4 cellular contexts compared by ENCODE assay signal in the genomic region with DNA sequence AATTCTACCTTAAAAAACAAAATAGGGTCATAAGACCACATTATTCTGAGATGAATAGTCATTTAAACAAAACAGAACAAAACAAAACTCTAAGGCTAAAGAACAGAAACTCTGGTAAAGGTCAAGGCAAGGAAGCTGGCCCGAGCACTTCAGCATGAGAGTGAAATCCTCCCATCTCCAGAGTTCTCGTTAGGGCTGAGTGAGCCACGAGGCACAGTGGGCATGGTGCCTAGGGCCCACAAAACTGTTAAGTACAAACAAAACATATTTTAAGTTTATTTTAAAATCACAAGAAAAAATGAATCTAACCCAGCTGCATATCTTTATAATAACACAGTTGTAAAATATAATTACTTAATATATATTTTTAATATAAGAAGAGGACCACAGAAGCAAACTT.
"Had no signal": no experiment of that assay in that cellular context is flagged by ENCODE, and none has a peak within 500 bp of the region (broad histone marks: within the 10 kb centered on the region; RNA-seq: fewer than 3 reads in every experiment).

No MANE protein-coding gene starts in this region.

- H3K27ac ChIP-seq: HL-60 had no signal

- DNase-seq: IMR-90 had no signal

- H3K4me3 ChIP-seq: K562 had no signal

- ATAC-seq: HepG2, K562 had no signal
